1 cellular context compared by ENCODE assay signal in genomic region chr17:44210342-44211192, GRCh38.
TF ChIP-seq lines count a peak whose summit lies in the region.

No MANE protein-coding gene starts in this region.

TF ChIP-seq in K562, 482 proteins besides CTCF, POLR2A, EP300 and RAD21 (continued from another document and continues in another):
- TF ChIP-seq, protein P1, sequence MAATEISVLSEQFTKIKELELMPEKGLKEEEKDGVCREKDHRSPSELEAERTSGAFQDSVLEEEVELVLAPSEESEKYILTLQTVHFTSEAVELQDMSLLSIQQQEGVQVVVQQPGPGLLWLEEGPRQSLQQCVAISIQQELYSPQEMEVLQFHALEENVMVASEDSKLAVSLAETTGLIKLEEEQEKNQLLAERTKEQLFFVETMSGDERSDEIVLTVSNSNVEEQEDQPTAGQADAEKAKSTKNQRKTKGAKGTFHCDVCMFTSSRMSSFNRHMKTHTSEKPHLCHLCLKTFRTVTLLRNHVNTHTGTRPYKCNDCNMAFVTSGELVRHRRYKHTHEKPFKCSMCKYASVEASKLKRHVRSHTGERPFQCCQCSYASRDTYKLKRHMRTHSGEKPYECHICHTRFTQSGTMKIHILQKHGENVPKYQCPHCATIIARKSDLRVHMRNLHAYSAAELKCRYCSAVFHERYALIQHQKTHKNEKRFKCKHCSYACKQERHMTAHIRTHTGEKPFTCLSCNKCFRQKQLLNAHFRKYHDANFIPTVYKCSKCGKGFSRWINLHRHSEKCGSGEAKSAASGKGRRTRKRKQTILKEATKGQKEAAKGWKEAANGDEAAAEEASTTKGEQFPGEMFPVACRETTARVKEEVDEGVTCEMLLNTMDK (IDR thresholded peaks at IDR 0.05; ENCODE audit: borderline replicate concordance, insufficient read depth, low read depth, low read length, poor library complexity, severe bottlenecking) = peak; percentile 97
- TF ChIP-seq NFIC (IDR thresholded peaks at IDR 0.05) (peak; percentile 48), E4F1 (CRISPR knock-in tag; IDR thresholded peaks at IDR 0.05; ENCODE audit: borderline replicate concordance) (no peak), MNT (conservative IDR thresholded peaks at IDR 0.05) (peak; percentile 78 to 92), ZNF592 (IDR thresholded peaks at IDR 0.05) (peak; percentile 97), KAT2B (IDR thresholded peaks at IDR 0.05; ENCODE audit: low read depth, low read length) (peak; percentile 72), PTRF (tag; IDR thresholded peaks at IDR 0.05) (no peak), JUND (IDR thresholded peaks at IDR 0.05; ENCODE audit: borderline replicate concordance, low read depth, low read length) (peak; percentile 72), JUND (tag; IDR thresholded peaks at IDR 0.05; ENCODE audit: borderline replicate concordance, low read depth, low read length) (peak; percentile 18; the same call in 1 of the 3 replicates), NUFIP1 (IDR thresholded peaks at IDR 0.05; ENCODE audit: partially characterized antibody) (no peak), BCLAF1 (IDR thresholded peaks at IDR 0.05; ENCODE audit: borderline replicate concordance in 1 of 2, control insufficient read depth in 1 of 2, low read depth in 2 of 2, low read length in 1 of 2) (peak in 1 of 2 experiments; percentile 86; a peak in 1 of 4 replicates), NCOR1 (IDR thresholded peaks at IDR 0.05) (peak; percentile 71), MGA (IDR thresholded peaks at IDR 0.05) (peak; percentile 88), ZBTB1 (CRISPR knock-in tag; IDR thresholded peaks at IDR 0.05; ENCODE audit: borderline replicate concordance, low read depth) (0 out of 2 replicates have a peak, but pooled peaks have one; percentile 41), TCF3 (CRISPR knock-in tag; IDR thresholded peaks at IDR 0.05) (peak; percentile 80), TAF7 (tag; IDR thresholded peaks at IDR 0.05) (no peak), ETS1 (conservative IDR thresholded peaks at IDR 0.05; ENCODE audit: control insufficient read depth, low read depth, low read length) (peak; percentile 66; the same call in 1 of the 2 replicates)
- TF ChIP-seq, protein P2, sequence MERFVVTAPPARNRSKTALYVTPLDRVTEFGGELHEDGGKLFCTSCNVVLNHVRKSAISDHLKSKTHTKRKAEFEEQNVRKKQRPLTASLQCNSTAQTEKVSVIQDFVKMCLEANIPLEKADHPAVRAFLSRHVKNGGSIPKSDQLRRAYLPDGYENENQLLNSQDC (CRISPR knock-in tag; IDR thresholded peaks at IDR 0.05) = 0 out of 2 replicates have a peak, but pooled peaks have one; percentile 20
